20 cellular contexts compared by ENCODE assay signal in genomic region chr2:8505311-8505920, GRCh38.
"Had no signal": no experiment of that assay in that cellular context is flagged by ENCODE, and none has a peak within 500 bp of the region (broad histone marks: within the 10 kb centered on the region; RNA-seq: fewer than 3 reads in every experiment).

No MANE protein-coding gene starts in this region.

- H3K4me1 ChIP-seq: tibial artery had no signal

- H3K27me3 Mint-ChIP-seq: activated T-cell treated with anti-CD3 and anti-CD28 coated beads, Interleukin-2, amount 50 U/mL, for 24 hours; dendritic cell treated with granulocyte-macrophage colony-stimulating factor and Interleukin-4, amounts not matched to agents 40 ng/mL and 50 ng/mL, for 4 days; naive thymus-derived CD8-positive, alpha-beta T cell had no signal

- H3K4me3 Mint-ChIP-seq: activated CD4-positive, alpha-beta memory T cell treated with anti-CD3 and anti-CD28 coated beads, Interleukin-2, amount 10 ng/mL, durations not matched to agents 7 days and 5 days; activated naive CD4-positive, alpha-beta T cell treated with anti-CD3 and anti-CD28 coated beads for 36 hours; activated T-cell treated with anti-CD3 and anti-CD28 coated beads, Interleukin-2, amount 50 U/mL, for 24 hours; dendritic cell treated with granulocyte-macrophage colony-stimulating factor and Interleukin-4, amounts not matched to agents 40 ng/mL and 50 ng/mL, for 4 days; immature natural killer cell; naive thymus-derived CD8-positive, alpha-beta T cell had no signal

- H3K36me3 Mint-ChIP-seq: immature natural killer cell had no signal

- H3K27ac Mint-ChIP-seq: activated CD4-positive, alpha-beta memory T cell treated with anti-CD3 and anti-CD28 coated beads, Interleukin-2, amount 10 ng/mL, durations not matched to agents 7 days and 5 days; activated naive CD4-positive, alpha-beta T cell treated with anti-CD3 and anti-CD28 coated beads for 36 hours; activated T-cell treated with anti-CD3 and anti-CD28 coated beads, Interleukin-2, amount 50 U/mL, for 24 hours; dendritic cell treated with granulocyte-macrophage colony-stimulating factor and Interleukin-4, amounts not matched to agents 40 ng/mL and 50 ng/mL, for 4 days had no signal

- H3K27ac ChIP-seq: esophagus squamous epithelium, heart right ventricle, tibial artery had no signal

- H3K4me3 ChIP-seq: esophagus squamous epithelium, heart right ventricle, mucosa of descending colon, tibial artery had no signal

- H3K36me3 ChIP-seq: esophagus squamous epithelium, heart right ventricle, tibial artery had no signal

- H3K27me3 ChIP-seq: esophagus squamous epithelium, heart right ventricle, tibial artery had no signal

- DNase-seq: activated CD4-positive, alpha-beta memory T cell treated with anti-CD3 and anti-CD28 coated beads, Interleukin-2, amount 10 ng/mL, durations not matched to agents 7 days and 5 days; activated CD4-positive, alpha-beta T cell treated with anti-CD3 and anti-CD28 coated beads for 4 hours; activated naive CD4-positive, alpha-beta T cell treated with anti-CD3 and anti-CD28 coated beads for 36 hours; activated T-cell treated with anti-CD3 and anti-CD28 coated beads, Interleukin-2, amount 50 U/mL, for 24 hours; effector CD8-positive, alpha-beta T cell; esophagus squamous epithelium; heart right ventricle; immature natural killer cell; kidney glomerular epithelial cell; mesenchymal stem cell; stimulated activated CD4-positive, alpha-beta T cell treated with anti-CD3 and anti-CD28 coated beads, Interleukin-12 subunit alpha, Interleukin-12 subunit beta, amount 100 ng/mL, for 4 hours; stimulated activated CD4-positive, alpha-beta T cell treated with anti-CD3 and anti-CD28 coated beads, Interleukin-1b, Interleukin-23, amount 100 ng/mL, for 48 hours; stimulated activated CD8-positive, alpha-beta memory T cell treated with anti-CD3 and anti-CD28 coated beads, Interleukin-4, amount 100 ng/mL, for 48 hours; stimulated activated naive CD4-positive, alpha-beta T cell treated with Interleukin-2 at 50 U/mL for 16 hours; substantia nigra; T-helper 2 cell; tibial artery had no signal

- H3K9me3 ChIP-seq: esophagus squamous epithelium, mucosa of descending colon, tibial artery had no signal

- ATAC-seq: mucosa of descending colon; naive thymus-derived CD8-positive, alpha-beta T cell had no signal
